26 cellular contexts compared by ENCODE assay signal in the genomic region with DNA sequence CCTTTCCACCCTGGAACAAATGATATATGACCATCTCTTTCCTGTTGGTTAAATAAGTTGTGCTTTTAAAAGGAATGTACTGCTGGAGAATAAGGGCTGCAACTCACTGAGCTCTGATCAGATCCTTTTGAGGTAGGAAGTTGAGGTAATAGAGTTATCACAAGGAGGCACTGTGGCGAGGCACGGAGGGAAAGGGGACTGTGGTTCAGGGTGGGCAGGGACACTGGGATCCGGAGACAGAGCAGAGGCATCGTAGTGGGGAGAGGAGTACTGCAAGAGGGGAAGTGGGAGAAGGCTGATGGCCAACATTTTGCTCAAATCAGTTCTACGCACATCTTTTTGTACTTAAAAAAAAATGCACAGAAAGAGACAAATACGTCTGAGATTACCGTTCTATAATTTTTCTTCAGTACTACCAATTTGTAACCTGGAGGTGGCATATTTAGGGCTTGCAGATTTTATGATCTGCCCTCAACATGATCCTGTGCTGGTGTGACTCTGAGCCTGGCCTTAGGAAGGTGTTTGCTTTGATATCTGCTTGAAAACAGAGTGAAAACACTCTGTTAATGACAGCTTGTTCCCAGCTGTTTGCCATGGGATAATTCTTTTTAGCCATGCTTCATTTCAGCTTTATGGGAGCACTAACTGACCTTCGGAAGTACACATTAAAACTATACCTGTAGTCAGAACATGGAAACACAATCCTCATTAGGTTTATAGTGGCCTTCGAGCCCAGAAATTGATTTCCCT.
"Had no signal": no experiment of that assay in that cellular context is flagged by ENCODE, and none has a peak within 500 bp of the region (broad histone marks: within the 10 kb centered on the region; RNA-seq: fewer than 3 reads in every experiment).

No MANE protein-coding gene starts in this region.

- H3K36me3 Mint-ChIP-seq: naive B cell; stimulated activated naive B cell treated with anti-CD40 and anti-IgM and Interleukin-4, amounts not matched to agents 10 μg/mL and 1 μg/mL and 100 μg/mL, for 72 hours had no signal

- FAIRE-seq: endometrium had no signal

- H2AFZ ChIP-seq: parathyroid adenoma had no signal

- H3K27ac ChIP-seq: dorsolateral prefrontal cortex, epithelial cell of prostate, esophagus muscularis mucosa, gastroesophageal sphincter, parathyroid adenoma, psoas muscle, sigmoid colon, skin epidermis, testis, tibial nerve, upper lobe of right lung, vagina had no signal

- H3K9me3 Mint-ChIP-seq: nephron; stimulated activated naive CD8-positive, alpha-beta T cell treated with anti-CD3 and anti-CD28 coated beads, Interleukin-15, amount 100 ng/mL, for 72 hours had no signal

- H3K4me1 Mint-ChIP-seq: naive B cell; stimulated activated naive B cell treated with anti-CD40 and anti-IgM and Interleukin-4, amounts not matched to agents 10 μg/mL and 1 μg/mL and 100 μg/mL, for 72 hours; stimulated activated naive CD8-positive, alpha-beta T cell treated with anti-CD3 and anti-CD28 coated beads, Interleukin-15, amount 100 ng/mL, for 72 hours had no signal

- H3K27me3 ChIP-seq: esophagus muscularis mucosa, gastroesophageal sphincter, sigmoid colon, testis, tibial nerve, upper lobe of right lung, vagina had no signal

- H3K27me3 Mint-ChIP-seq: naive B cell; stimulated activated naive CD8-positive, alpha-beta T cell treated with anti-CD3 and anti-CD28 coated beads, Interleukin-15, amount 100 ng/mL, for 72 hours had no signal

- H3K4me3 Mint-ChIP-seq: naive B cell; nephron; stimulated activated naive B cell treated with anti-CD40 and anti-IgM and Interleukin-4, amounts not matched to agents 10 μg/mL and 1 μg/mL and 100 μg/mL, for 72 hours; stimulated activated naive CD8-positive, alpha-beta T cell treated with anti-CD3 and anti-CD28 coated beads, Interleukin-15, amount 100 ng/mL, for 72 hours had no signal

- H3K9ac ChIP-seq: parathyroid adenoma had no signal

- H3K9me3 ChIP-seq: esophagus muscularis mucosa, gastroesophageal sphincter, psoas muscle, sigmoid colon, testis, tibial nerve, upper lobe of right lung, vagina had no signal

- DNase-seq: cortex of kidney; dorsolateral prefrontal cortex; effector CD8-positive, alpha-beta T cell; foreskin fibroblast; glutamatergic neuron; left colon; mesendoderm; naive B cell; occipital lobe; psoas muscle; sigmoid colon; stimulated activated CD4-positive, alpha-beta T cell treated with anti-CD3 and anti-CD28 coated beads, Interleukin-2, amount 100 ng/mL, for 24 hours; stimulated activated CD4-positive, alpha-beta T cell treated with anti-CD3 and anti-CD28 coated beads, Interleukin-4, amount 100 ng/mL, for 4 hours; stimulated activated naive B cell treated with anti-CD40 and anti-IgM and Interleukin-4, amounts not matched to agents 10 μg/mL and 1 μg/mL and 100 μg/mL, for 72 hours; stimulated activated naive CD8-positive, alpha-beta T cell treated with anti-CD3 and anti-CD28 coated beads, Interleukin-15, amount 100 ng/mL, for 72 hours; testis; upper lobe of right lung had no signal

- H3K4me1 ChIP-seq: parathyroid adenoma, psoas muscle, testis, tibial nerve, upper lobe of right lung, vagina had no signal

- H3K27ac Mint-ChIP-seq: naive B cell; stimulated activated naive B cell treated with anti-CD40 and anti-IgM and Interleukin-4, amounts not matched to agents 10 μg/mL and 1 μg/mL and 100 μg/mL, for 72 hours; stimulated activated naive CD8-positive, alpha-beta T cell treated with anti-CD3 and anti-CD28 coated beads, Interleukin-15, amount 100 ng/mL, for 72 hours had no signal

- H3K36me3 ChIP-seq: esophagus muscularis mucosa, gastroesophageal sphincter, sigmoid colon, tibial nerve, upper lobe of right lung, vagina had no signal

- H3K4me3 ChIP-seq: dorsolateral prefrontal cortex, esophagus muscularis mucosa, gastroesophageal sphincter, psoas muscle, sigmoid colon, skin epidermis, testis, tibial nerve, upper lobe of right lung, vagina had no signal

- H3K79me2 ChIP-seq: parathyroid adenoma had no signal

- ATAC-seq: gastroesophageal sphincter; left colon; psoas muscle; stimulated activated naive B cell treated with anti-CD40 and anti-IgM and Interleukin-4, amounts not matched to agents 10 μg/mL and 1 μg/mL and 100 μg/mL, for 72 hours; stimulated activated naive CD8-positive, alpha-beta T cell treated with anti-CD3 and anti-CD28 coated beads, Interleukin-15, amount 100 ng/mL, for 72 hours; upper lobe of right lung had no signal
